ENCODE assay signal across 6 cellular contexts in the genomic region with DNA sequence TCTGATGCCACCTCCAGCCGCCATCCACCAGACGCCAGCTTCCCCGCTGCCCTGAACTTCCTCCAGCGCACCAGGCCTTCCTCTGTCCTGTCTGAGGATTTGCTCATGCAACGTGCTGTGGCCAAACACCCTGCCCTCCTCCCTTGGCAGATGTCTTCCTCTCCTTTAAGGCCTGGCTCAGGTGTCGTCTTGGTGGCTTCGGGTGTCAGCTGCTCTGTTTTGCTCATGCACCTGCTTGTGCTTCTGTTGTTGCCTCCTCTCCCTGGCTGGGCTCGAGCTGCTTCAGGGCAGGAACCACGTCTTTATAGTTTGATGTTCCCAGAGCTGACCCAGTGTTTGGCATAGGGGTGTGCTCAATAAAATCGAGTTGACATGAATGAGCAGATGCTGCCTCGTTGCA. TPM values are rescaled to one million over a fixed set of nuclear protein-coding genes. Genes with fewer than 3 reads are reported as not detected.
DNase-seq lines count a peak whose midpoint lies in the region; ATAC-seq and TF ChIP-seq lines count a peak whose summit lies in the region.
"Not testable (repeated sequence)": the region's sequence is repeated elsewhere in the genome, so short reads cannot be mapped to it uniquely, and the experiment has no call there.

No MANE protein-coding gene starts in this region.

- not testable (repeated sequence) for H3K27me3 ChIP-seq in CD8-positive, alpha-beta T cell (ENCODE audit: insufficient read depth, low read length); endodermal cell (ENCODE audit: control insufficient read depth, insufficient read depth, low read length, poor library complexity, severe bottlenecking); gastrocnemius medialis

- TF ChIP-seq POLR2A in gastrocnemius medialis (IDR thresholded peaks at IDR 0.05): not testable (repeated sequence)

- not testable (repeated sequence) for TF ChIP-seq CTCF in CD8-positive, alpha-beta T cell (IDR thresholded peaks at IDR 0.05); endodermal cell (conservative IDR thresholded peaks at IDR 0.05); gastrocnemius medialis (IDR thresholded peaks at IDR 0.05 in 4 of 5, conservative IDR thresholded peaks at IDR 0.05 in 1 of 5)

- not testable (repeated sequence) for H3K4me1 Mint-ChIP-seq in CD8-positive, alpha-beta T cell (ENCODE audit: low read depth); T-cell; central memory CD8-positive, alpha-beta T cell; endodermal cell; naive thymus-derived CD8-positive, alpha-beta T cell

- H3K9me3 ChIP-seq in CD8-positive, alpha-beta T cell (ENCODE audit: low read length); endodermal cell (ENCODE audit: control insufficient read depth, low read length); gastrocnemius medialis: not testable (repeated sequence)

- H3K9me3 Mint-ChIP-seq in CD8-positive, alpha-beta T cell; T-cell; central memory CD8-positive, alpha-beta T cell; endodermal cell; naive thymus-derived CD8-positive, alpha-beta T cell: not testable (repeated sequence)

- POLR2A ChIA-PET in CD8-positive, alpha-beta T cell (lab: Charles Lee); T-cell (lab: Charles Lee); naive thymus-derived CD8-positive, alpha-beta T cell (lab: Charles Lee): not testable (repeated sequence)

- not testable (repeated sequence) for H3K4me1 ChIP-seq in CD8-positive, alpha-beta T cell (ENCODE audit: insufficient read depth, low read length); endodermal cell (ENCODE audit: control insufficient read depth, insufficient read depth, low read length); gastrocnemius medialis

- not testable (repeated sequence) for H3K4me3 Mint-ChIP-seq in CD8-positive, alpha-beta T cell; T-cell; central memory CD8-positive, alpha-beta T cell; endodermal cell; naive thymus-derived CD8-positive, alpha-beta T cell

- intact Hi-C loops in CD8-positive, alpha-beta T cell (cut with DNase I, micrococcal nuclease); gastrocnemius medialis (cut with DNase I; ENCODE audit: low total_unique reads): not testable (repeated sequence)

- not testable (repeated sequence) for H3K27ac Mint-ChIP-seq in CD8-positive, alpha-beta T cell; T-cell; central memory CD8-positive, alpha-beta T cell (ENCODE audit: low read depth); endodermal cell
- peak overlapping the region in 1 of 10 donors; percentile 70 for H3K27ac Mint-ChIP-seq in naive thymus-derived CD8-positive, alpha-beta T cell

- H3K27me3 Mint-ChIP-seq in CD8-positive, alpha-beta T cell (ENCODE audit: low read depth); T-cell; central memory CD8-positive, alpha-beta T cell; endodermal cell (ENCODE audit: insufficient read depth); naive thymus-derived CD8-positive, alpha-beta T cell: not testable (repeated sequence)

- ATAC-seq in CD8-positive, alpha-beta T cell: peak; percentile 55
- ATAC-seq in T-cell (replicated peaks in 1 of 4) (peak; percentile 40 to 66 (median 64)), gastrocnemius medialis (peak; percentile 86 to 87)
- peak; percentile 46 for ATAC-seq in central memory CD8-positive, alpha-beta T cell (replicated peaks; ENCODE audit: extremely low read depth, poor library complexity, severe bottlenecking)
- ATAC-seq in naive thymus-derived CD8-positive, alpha-beta T cell: peak; percentile 42 to 50

- not testable (repeated sequence) for H3K4me3 ChIP-seq in CD8-positive, alpha-beta T cell (ENCODE audit: low read depth, low read length); endodermal cell (ENCODE audit: low read length); gastrocnemius medialis

- H3K9ac ChIP-seq in endodermal cell (ENCODE audit: extremely low read depth, low read length, poor library complexity, severe bottlenecking): not testable (repeated sequence)

- in situ Hi-C loops in gastrocnemius medialis (cut with MboI; ENCODE audit: low sequenced_read_pairs in 4 of 4): not testable (repeated sequence)

- CTCF ChIA-PET in CD8-positive, alpha-beta T cell (lab: Charles Lee); T-cell (lab: Charles Lee): not testable (repeated sequence)

- WGBS in endodermal cell (ENCODE audit: insufficient coverage in 1 of 2, insufficient read length in 1 of 2), 2 experiments: 94% methylated on average over 7 of the region's 11 CpGs; no CpG with 5 or more reads in 1 of the 2 experiments

- peaks cover 54% of the 10 kb centered on the region for H3K36me3 Mint-ChIP-seq in CD8-positive, alpha-beta T cell
- H3K36me3 Mint-ChIP-seq in T-cell: peaks cover 43% of the 10 kb centered on the region
- H3K36me3 Mint-ChIP-seq in central memory CD8-positive, alpha-beta T cell (ENCODE audit: insufficient read depth); naive thymus-derived CD8-positive, alpha-beta T cell: not testable (repeated sequence)
- H3K36me3 Mint-ChIP-seq in endodermal cell (ENCODE audit: low read depth): peaks cover 71% of the 10 kb centered on the region

- not testable (repeated sequence) for H3K27ac ChIP-seq in CD8-positive, alpha-beta T cell (ENCODE audit: low read depth, low read length); endodermal cell (ENCODE audit: low read depth, low read length)
- peak overlapping the region in 3 of 4 donors; percentile 44 to 74 (median 63) for H3K27ac ChIP-seq in gastrocnemius medialis

- H3K36me3 ChIP-seq in CD8-positive, alpha-beta T cell (ENCODE audit: insufficient read depth, low read length); gastrocnemius medialis: not testable (repeated sequence)
- peaks cover 15% of the 10 kb centered on the region for H3K36me3 ChIP-seq in endodermal cell (ENCODE audit: control insufficient read depth, insufficient read depth, low read length)

- not testable (repeated sequence) for DNase-seq in CD8-positive, alpha-beta T cell; central memory CD8-positive, alpha-beta T cell (ENCODE audit: low spot score in 2 of 2); naive thymus-derived CD8-positive, alpha-beta T cell
- DNase-seq in T-cell (peak in 1 of 34 experiments; percentile 11), endodermal cell (peak; percentile 26), gastrocnemius medialis (peak in 1 of 2 donors; percentile 67)

RNA-seq across cellular contexts. Expression of a gene that starts 12.4 kb away (rescaled TPM):
- total RNA-seq in CD8-positive, alpha-beta T cell: 10 to 100 TPM; 49.7 to 55.2 TPM
- total RNA-seq in T-cell (100 to 1,000 TPM in 3 of 5 donors, 10 to 100 TPM in 2; 80.9 to 123 (median 108) TPM), endodermal cell (100 to 1,000 TPM; 136 to 298 TPM), gastrocnemius medialis (10 to 100 TPM in 2 of 4 donors, 1 to 10 TPM in 2; 5.1 to 29.8 (median 13.3) TPM)
- 70.7 TPM for polyA plus RNA-seq in endodermal cell (2013, experiment 1 of 2)
- polyA plus RNA-seq in endodermal cell (2013, experiment 2 of 2): 52.5 TPM
- total RNA-seq in naive thymus-derived CD8-positive, alpha-beta T cell: 100 to 1,000 TPM; 132 to 141 TPM
- polyA plus RNA-seq in naive thymus-derived CD8-positive, alpha-beta T cell: 10 to 100 TPM in 1 of 3 donors, 1 to 10 TPM in 2; 2.4 to 24.2 (median 7.1) TPM
